Comparison of ENCODE assay signal across 8 cellular contexts in genomic region chr13:41058229-41059070, GRCh38. TPM values are rescaled to one million over a fixed set of nuclear protein-coding genes. Genes with fewer than 3 reads are reported as not detected.
DNase-seq lines count a peak whose midpoint lies in the region; ATAC-seq, FAIRE-seq and TF ChIP-seq lines count a peak whose summit lies in the region.

No MANE protein-coding gene starts in this region.

- ATAC-seq in mucosa of descending colon (no peak), GM21447 (IDR thresholded peaks at IDR 0.05; ENCODE audit: unreplicated experiment) (no peak)

- no peak for FAIRE-seq in H1 (lab: Jason Lieb, UNC)

- peaks cover 18% of the 10 kb centered on the region for H3K27me3 Mint-ChIP-seq in neural progenitor cell (ENCODE audit: insufficient read depth, low read depth)

- TF ChIP-seq POLR2A in NB4 (IDR thresholded peaks at IDR 0.05; ENCODE audit: extremely low read depth, insufficient read length) (no peak), H1 (IDR thresholded peaks at IDR 0.05; ENCODE audit: control extremely low read depth in 1 of 2, low read depth in 2 of 2, low read length in 2 of 2) (no peak)

- no peak overlapping the region for H2BK20ac ChIP-seq in H1 (ENCODE audit: low read length)

- H3K4me1 Mint-ChIP-seq in neural progenitor cell = peaks cover 39% of the 10 kb centered on the region

- no peak overlapping the region for H3K4ac ChIP-seq in H1 (replicated peaks; ENCODE audit: insufficient read length, low read depth, low read length)

- H3K27me3 ChIP-seq in H1 (replicated peaks in 1 of 4; ENCODE audit: control insufficient read depth in 3 of 4, extremely low read depth in 1 of 4, insufficient read depth in 3 of 4, low read length in 3 of 4) (no peaks in the 10 kb centered on the region), neural progenitor cell (no peaks in the 10 kb centered on the region)

- WGBS in H1 (ENCODE audit: extremely low coverage in 1 of 2, insufficient coverage in 1 of 2, insufficient read length in 1 of 2, insufficient replicate concordance in 2 of 2, low coverage in 1 of 2, low lambda C conversion rate in 2 of 2, missing lambda C conversion rate in 1 of 2), 2 experiments = 91% methylated on average over 18 of the region's 18 CpGs; no CpG with 5 or more reads in 1 of the 2 experiments

- H3K4me3 ChIP-seq in NB4 (ENCODE audit: low read depth, low read length) (peak overlapping the region; percentile 90), H1 (ENCODE audit: extremely low read depth in 1 of 4, insufficient read depth in 2 of 4, low read depth in 3 of 4, low read length in 4 of 4) (peak overlapping the region in 1 of 4 experiments; percentile 96; a peak in 2 of 8 replicates), neural progenitor cell (no peak overlapping the region), mucosa of descending colon (no peak overlapping the region)

- no peak for TF ChIP-seq CTCF in C4-2B (conservative IDR thresholded peaks at IDR 0.05)
- TF ChIP-seq CTCF in NB4 (IDR thresholded peaks at IDR 0.05; ENCODE audit: low read depth, low read length) = no peak
- no peak for TF ChIP-seq CTCF in H1 (IDR thresholded peaks at IDR 0.05; ENCODE audit: control extremely low read depth in 1 of 3, insufficient read depth in 1 of 3, low read depth in 1 of 3, low read length in 3 of 3)
- TF ChIP-seq CTCF in neural progenitor cell (IDR thresholded peaks at IDR 0.05) = no peak
- no peak for TF ChIP-seq CTCF in mucosa of descending colon (IDR thresholded peaks at IDR 0.05)

- no peak overlapping the region for H2BK15ac ChIP-seq in H1 (ENCODE audit: low read length)

- no peak overlapping the region for H4K5ac ChIP-seq in H1 (ENCODE audit: insufficient read length, low read depth, low read length)

- H3F3A ChIP-seq in neural progenitor cell (ENCODE audit: low read depth) = peaks cover 30% of the 10 kb centered on the region

- H3K23me2 ChIP-seq in H1 (ENCODE audit: low read depth, low read length) = peaks cover 7% of the 10 kb centered on the region; the same call in 1 of the 2 replicates

- peaks cover 11% of the 10 kb centered on the region for H3K9me3 Mint-ChIP-seq in neural progenitor cell

- no peak overlapping the region for H3K9ac ChIP-seq in H1 (replicated peaks in 1 of 4; ENCODE audit: extremely low read depth in 1 of 4, low read depth in 3 of 4, low read length in 3 of 4)
- no peak overlapping the region for H3K9ac ChIP-seq in neural progenitor cell

- no peak overlapping the region for H2BK120ac ChIP-seq in H1 (replicated peaks; ENCODE audit: low read depth, low read length)

- H3K23ac ChIP-seq in H1 (ENCODE audit: insufficient read length) = no peak overlapping the region

- peak overlapping the region; percentile 99 for H3K4me3 Mint-ChIP-seq in neural progenitor cell

- H3K4me2 ChIP-seq in H1 (ENCODE audit: insufficient read depth in 1 of 2, low read depth in 2 of 2, low read length in 2 of 2) (peak overlapping the region; percentile 81 to 84; a peak in 3 of 4 replicates), neural progenitor cell (peak overlapping the region; percentile 89)

- TF ChIP-seq EP300 in H1 (IDR thresholded peaks at IDR 0.05; ENCODE audit: borderline replicate concordance in 1 of 2, low read depth in 2 of 2, low read length in 2 of 2) = no peak

- H3K4me1 ChIP-seq in H1 (replicated peaks in 1 of 4; ENCODE audit: control insufficient read depth in 3 of 4, insufficient read depth in 4 of 4, low read length in 3 of 4) (peaks cover 0 to 3% (median 2%) of the 10 kb centered on the region in 4 experiments; a peak in 2 of 7 replicates), neural progenitor cell (peaks cover 14% of the 10 kb centered on the region), mucosa of descending colon (ENCODE audit: low read depth) (peaks cover 53% of the 10 kb centered on the region)

- no peak overlapping the region for H4K91ac ChIP-seq in H1 (replicated peaks; ENCODE audit: insufficient read length, low read length)

- CTCF ChIA-PET in H1 (lab: Charles Lee; ENCODE audit: partially characterized antibody) = interaction anchor here (1.4 to 1.5 kb wide), 3 partner anchors 10 to 138 kb away, joined by 3 to 5 read pairs (median 4); no protein-coding TSS in a partner anchor

- H3K14ac ChIP-seq in H1 (ENCODE audit: insufficient read length) = no peak overlapping the region

- H3K9me3 ChIP-seq in H1 (ENCODE audit: insufficient read depth in 2 of 2, low read depth in 1 of 2, low read length in 1 of 2) (no peaks in the 10 kb centered on the region), neural progenitor cell (ENCODE audit: low read depth) (no peaks in the 10 kb centered on the region), mucosa of descending colon (no peaks in the 10 kb centered on the region)

- POLR2A ChIA-PET in H1 (lab: Charles Lee; ENCODE audit: partially characterized antibody) = interaction anchor here (0.6 to 1.4 kb wide), 3 partner anchors 20 to 543 kb away, joined by 3 to 5 read pairs (median 4); no protein-coding TSS in a partner anchor

- H2AK5ac ChIP-seq in H1 (ENCODE audit: low read depth, low read length) = no peak overlapping the region

- H2AFZ ChIP-seq in H1 (ENCODE audit: low read length) = no peak overlapping the region
- H2AFZ ChIP-seq in neural progenitor cell (replicated peaks) = no peak overlapping the region

- no peak overlapping the region for H2BK5ac ChIP-seq in H1 (ENCODE audit: low read depth, low read length)

- peaks cover 0 to 3% of the 10 kb centered on the region in 2 experiments for H4K20me1 ChIP-seq in H1 (replicated peaks in 1 of 2; ENCODE audit: control insufficient read depth in 1 of 2, insufficient read depth in 2 of 2, low read length in 2 of 2)
- H4K20me1 ChIP-seq in neural progenitor cell (ENCODE audit: low read depth) = no peaks in the 10 kb centered on the region

- no peak overlapping the region for H2BK12ac ChIP-seq in H1 (ENCODE audit: low read depth, low read length)

- peak overlapping the region; percentile 28; the same call in 1 of the 2 replicates for H3K27ac ChIP-seq in C4-2B
- no peak overlapping the region for H3K27ac ChIP-seq in H1 (ENCODE audit: low read depth, low read length)
- H3K27ac ChIP-seq in neural progenitor cell = no peak overlapping the region

- intact Hi-C loops in mucosa of descending colon (cut with DNase I, micrococcal nuclease) = loop anchor here (5.0 to 10.0 kb wide), 2 partner anchors 41 to 134 kb away; partner anchors contain the start of gene ELF1 (in 1 of the 2)

- no peak for TF ChIP-seq RAD21 in H1 (IDR thresholded peaks at IDR 0.05 in 1 of 2, conservative IDR thresholded peaks at IDR 0.05 in 1 of 2; ENCODE audit: low read depth in 2 of 2, low read length in 2 of 2)

- H3K36me3 ChIP-seq in H1 (ENCODE audit: control insufficient read depth in 2 of 4, insufficient read depth in 4 of 4, low read length in 3 of 4) (peaks cover 0 to 1% (median 0%) of the 10 kb centered on the region in 4 experiments; a peak in 1 of 8 replicates), neural progenitor cell (no peaks in the 10 kb centered on the region), mucosa of descending colon (ENCODE audit: low read depth) (no peaks in the 10 kb centered on the region)

- no peak overlapping the region for H3K18ac ChIP-seq in H1 (ENCODE audit: extremely low read depth, low read length)

- no peak overlapping the region for H3K56ac ChIP-seq in H1 (replicated peaks; ENCODE audit: insufficient read length, low read depth, low read length)

- H3K27ac Mint-ChIP-seq in neural progenitor cell = peak overlapping the region; percentile 85

- no peaks in the 10 kb centered on the region for H3K36me3 Mint-ChIP-seq in neural progenitor cell

- DNase-seq in NB4 (ENCODE audit: low read depth) = no peak
- no peak for DNase-seq in H1 (ENCODE audit: low read depth in 1 of 2, low spot score in 2 of 2)
- DNase-seq in neural progenitor cell (ENCODE audit: low spot score) = no peak
- DNase-seq in DMS79 treated with DMSO at 0.1 percent for 48 hours (lab: John Stamatoyannopoulos, UW) = no peak
- no peak for DNase-seq in mucosa of descending colon
- no peak for DNase-seq in HuH-7 (ENCODE audit: low spot score)

- no peak overlapping the region for H4K8ac ChIP-seq in H1 (ENCODE audit: extremely low read depth, insufficient read depth, low read length)

- H3K79me2 ChIP-seq in H1 (ENCODE audit: control insufficient read depth in 1 of 2, insufficient read depth in 2 of 2, low read length in 2 of 2) (peaks cover 0 to 48% of the 10 kb centered on the region in 2 experiments; a peak in 2 of 4 replicates), neural progenitor cell (ENCODE audit: low read depth) (peaks cover 38% of the 10 kb centered on the region)

- H3K79me1 ChIP-seq in H1 (ENCODE audit: low read depth, low read length) = no peaks in the 10 kb centered on the region; the same call in 1 of the 2 replicates

TF ChIP-seq in H1, 55 proteins besides CTCF, POLR2A, EP300 and RAD21 (continues in another document):
- TF ChIP-seq CHD1 (IDR thresholded peaks at IDR 0.05; ENCODE audit: low read depth, low read length) = no peak
- TF ChIP-seq TAF7 (optimal IDR thresholded peaks at IDR 0.05; ENCODE audit: borderline replicate concordance, low read depth, low read length) = no peak
- no peak for TF ChIP-seq BACH1 (IDR thresholded peaks at IDR 0.05; ENCODE audit: low read length)

RNA-seq across cellular contexts. Expression of gene WBP4, which starts 2.9 kb away (rescaled TPM):
- total RNA-seq in H1 (2021; fragmentation: NEBNext Ultra II Directional; extraction: Animal tissue kit (Norgen Biotek cat#: 25700)) = 10.0 and 10.5 TPM in 2 replicates
- polyA plus RNA-seq in H1 (2011; rRNA removed) = 1.7 and 3.0 TPM in 2 replicates
- polyA plus RNA-seq in H1 (2011; cell fraction: cytosol; rRNA removed) = 7.1 TPM
- polyA plus RNA-seq in H1 (2011; cell fraction: nucleus; rRNA removed) = 1.3 TPM
- 7.7 to 12.1 TPM (median 8.1 TPM) in 4 replicates for polyA plus RNA-seq in H1 (2012, experiment 1 of 2)
- 1.6 TPM for polyA plus RNA-seq in H1 (2012, experiment 2 of 2)
- polyA plus RNA-seq in H1 (2013, experiment 1 of 2) = 16.6 TPM
- polyA plus RNA-seq in H1 (2013, experiment 2 of 2) = 16.2 TPM
- polyA minus RNA-seq in H1 (2011; rRNA and poly(A)+ RNA removed) = 1.4 and 1.5 TPM in 2 replicates
- polyA minus RNA-seq in H1 (2011; cell fraction: cytosol; rRNA and poly(A)+ RNA removed) = 3.6 TPM
- polyA minus RNA-seq in H1 (2011; cell fraction: nucleus; rRNA and poly(A)+ RNA removed) = 3.6 TPM
- total RNA-seq in neural progenitor cell (ENCODE audit: low replicate concordance) (9.0 and 12.9 TPM in 2 replicates), mucosa of descending colon (10 to 100 TPM in 1 of 3 donors, 1 to 10 TPM in 2; 6.4 to 11.4 (median 6.4) TPM)

RNA-seq across cellular contexts. Expression of gene ELF1, which starts 39.3 kb away (rescaled TPM):
- total RNA-seq in H1 (2021; fragmentation: NEBNext Ultra II Directional; extraction: Animal tissue kit (Norgen Biotek cat#: 25700)) = 18.2 and 20.6 TPM in 2 replicates
- polyA plus RNA-seq in H1 (2011; rRNA removed) = 5.3 and 5.6 TPM in 2 replicates
- polyA plus RNA-seq in H1 (2011; cell fraction: cytosol; rRNA removed) = 6.7 TPM
- 6.7 TPM for polyA plus RNA-seq in H1 (2011; cell fraction: nucleus; rRNA removed)
- 8.2 to 9.3 TPM (median 8.9 TPM) in 4 replicates for polyA plus RNA-seq in H1 (2012, experiment 1 of 2)
- 1.0 TPM for polyA plus RNA-seq in H1 (2012, experiment 2 of 2)
- 9.5 TPM for polyA plus RNA-seq in H1 (2013, experiment 1 of 2)
- polyA plus RNA-seq in H1 (2013, experiment 2 of 2) = 9.8 TPM
- polyA minus RNA-seq in H1 (2011; rRNA and poly(A)+ RNA removed) = 11.9 and 14.2 TPM in 2 replicates
- polyA minus RNA-seq in H1 (2011; cell fraction: cytosol; rRNA and poly(A)+ RNA removed) = 10.8 TPM
- polyA minus RNA-seq in H1 (2011; cell fraction: nucleus; rRNA and poly(A)+ RNA removed) = 32.8 TPM
- 9.3 and 17.2 TPM in 2 replicates for total RNA-seq in neural progenitor cell (ENCODE audit: low replicate concordance)
- total RNA-seq in mucosa of descending colon = 100 to 1,000 TPM in 1 of 3 donors, 10 to 100 TPM in 2; 80.2 to 111 (median 96.8) TPM
